ENCODE assay signal across 8 cellular contexts in genomic region chr2:186460465-186460864, GRCh38. TPM values are rescaled to one million over a fixed set of nuclear protein-coding genes. Genes with fewer than 3 reads are reported as not detected.
DNase-seq lines count a peak whose midpoint lies in the region; ATAC-seq and TF ChIP-seq lines count a peak whose summit lies in the region.

No MANE protein-coding gene starts in this region.

- H3K4me1 ChIP-seq in mucosa of descending colon (ENCODE audit: low read depth) (no peaks in the 10 kb centered on the region), ovary (ENCODE audit: insufficient read depth) (no peaks in the 10 kb centered on the region)

- DNase-seq in mucosa of descending colon (peak in 1 of 3 donors; percentile 43), ovary (no peak), COLO668 (lab: John Stamatoyannopoulos, UW; ENCODE audit: unreplicated experiment) (no peak)
- DNase-seq in stimulated activated naive CD8-positive, alpha-beta T cell treated with anti-CD3 and anti-CD28 coated beads, Interleukin-15, amount 100 ng/mL, for 72 hours, result no peak

- no peaks in the 10 kb centered on the region for H3K27me3 ChIP-seq in ovary

- TF ChIP-seq EP300 in ovary (IDR thresholded peaks at IDR 0.05), result no peak

- no peaks in the 10 kb centered on the region for H3K27me3 Mint-ChIP-seq in stimulated activated naive CD8-positive, alpha-beta T cell treated with anti-CD3 and anti-CD28 coated beads, Interleukin-15, amount 100 ng/mL, for 72 hours

- TF ChIP-seq POLR2A in ovary (IDR thresholded peaks at IDR 0.05), result no peak

- no peaks in the 10 kb centered on the region for H3K36me3 ChIP-seq in mucosa of descending colon (ENCODE audit: low read depth)
- no peaks in the 10 kb centered on the region for H3K36me3 ChIP-seq in ovary

- intact Hi-C loops in mucosa of descending colon (cut with DNase I, micrococcal nuclease), result no loop called here
- intact Hi-C loops in ovary (cut with DNase I), result no loop called here

- no peaks in the 10 kb centered on the region for H3K9me3 Mint-ChIP-seq in stimulated activated naive CD8-positive, alpha-beta T cell treated with anti-CD3 and anti-CD28 coated beads, Interleukin-15, amount 100 ng/mL, for 72 hours

- H3K9me3 ChIP-seq in mucosa of descending colon (no peaks in the 10 kb centered on the region), ovary (no peaks in the 10 kb centered on the region)

- peaks cover 7% of the 10 kb centered on the region for H3K4me1 Mint-ChIP-seq in stimulated activated naive CD8-positive, alpha-beta T cell treated with anti-CD3 and anti-CD28 coated beads, Interleukin-15, amount 100 ng/mL, for 72 hours

- H3K27ac Mint-ChIP-seq in stimulated activated naive CD8-positive, alpha-beta T cell treated with anti-CD3 and anti-CD28 coated beads, Interleukin-15, amount 100 ng/mL, for 72 hours, result no peak overlapping the region

- ATAC-seq in GM19324 (IDR thresholded peaks at IDR 0.05; ENCODE audit: low FRiP score, unreplicated experiment) (peak; percentile 81), HG03457 (IDR thresholded peaks at IDR 0.05; ENCODE audit: unreplicated experiment) (peak; percentile 88), mucosa of descending colon (peak; percentile 64)
- ATAC-seq in stimulated activated naive CD8-positive, alpha-beta T cell treated with anti-CD3 and anti-CD28 coated beads, Interleukin-15, amount 100 ng/mL, for 72 hours, result no peak

- TF ChIP-seq CTCF in C4-2B (conservative IDR thresholded peaks at IDR 0.05), result peak; percentile 58
- TF ChIP-seq CTCF in VCaP (conservative IDR thresholded peaks at IDR 0.05), result peak; percentile 70
- TF ChIP-seq CTCF in mucosa of descending colon (IDR thresholded peaks at IDR 0.05), result no peak
- no peak for TF ChIP-seq CTCF in ovary (IDR thresholded peaks at IDR 0.05)

- H3K27ac ChIP-seq in C4-2B (no peak overlapping the region), VCaP (no peak overlapping the region), ovary (no peak overlapping the region)

- H3K4me3 Mint-ChIP-seq in stimulated activated naive CD8-positive, alpha-beta T cell treated with anti-CD3 and anti-CD28 coated beads, Interleukin-15, amount 100 ng/mL, for 72 hours, result no peak overlapping the region

- no peak overlapping the region for H3K4me3 ChIP-seq in mucosa of descending colon
- H3K4me3 ChIP-seq in ovary, result no peak overlapping the region

- WGBS in ovary, 3 donors, result 15 to 23% (median 19%) methylated on average over 1 of the region's 1 CpG

RNA-seq across cellular contexts. Expression of gene ZC3H15, which starts 25.6 kb away (rescaled TPM):
- total RNA-seq in mucosa of descending colon (10 to 100 TPM; 46.5 to 54.6 (median 48.2) TPM), ovary (10 to 100 TPM; 36.1 to 58.8 (median 42.7) TPM)
- 10 to 100 TPM; 37.2 to 51.9 TPM for polyA plus RNA-seq in ovary

Comparison
In these comparisons a context has a peak if more than half of its experiments do, and no peak if none do; other contexts are left out.
1. CTCF ChIP-seq: peak in C4-2B (single experiment) and VCaP (single experiment); none in mucosa of descending colon (single experiment) and ovary (0 of 3).